8 cellular contexts compared by ENCODE assay signal in genomic region chr2:214808961-214809750, GRCh38. TPM values are rescaled to one million over a fixed set of nuclear protein-coding genes. Genes with fewer than 3 reads are reported as not detected.
DNase-seq lines count a peak whose midpoint lies in the region; ATAC-seq and TF ChIP-seq lines count a peak whose summit lies in the region.

Gene BARD1, minus strand, starts transcription at chr2:214809683. Its CDS starts 114 bp downstream, at chr2:214809569.

- H2AFZ ChIP-seq in PC-9 = peak within 1 kb of the TSS; percentile 99

- H3K79me2 ChIP-seq in PC-9 (ENCODE audit: low read depth) = peaks cover 48% of the 10 kb centered on the region

- CTCF ChIA-PET in CD8-positive, alpha-beta memory T cell (lab: Charles Lee) = no interaction called here
- CTCF ChIA-PET in PC-9 (lab: Charles Lee) = interaction anchor here (0.7 to 1.0 kb wide), 3 partner anchors 15 to 1122 kb away, joined by 3 to 8 read pairs (median 7); no protein-coding TSS in a partner anchor

- intact Hi-C loops in PC-9 (cut with micrococcal nuclease; ENCODE audit: unreplicated experiment) = loop anchor here (5.0 kb wide), 2 partner anchors 638 to 1657 kb away; partner anchors contain the start of gene IKZF2

- H3K9me2 ChIP-seq in PC-9 (ENCODE audit: insufficient read depth) = no peaks in the 10 kb centered on the region

- peak; percentile 38 for ATAC-seq in GM19395 (IDR thresholded peaks at IDR 0.05; ENCODE audit: unreplicated experiment)
- peak; percentile 19 for ATAC-seq in HG03520 (IDR thresholded peaks at IDR 0.05; ENCODE audit: unreplicated experiment)
- ATAC-seq in thoracic aorta (ENCODE audit: insufficient number of reproducible peaks, low FRiP score, low read depth) = no peak

- H3K27ac ChIP-seq in CD8-positive, alpha-beta memory T cell (ENCODE audit: low read depth, low read length) = peak within 1 kb of the TSS; percentile 77
- H3K27ac ChIP-seq in PC-9 = peak within 1 kb of the TSS; percentile 83
- H3K27ac ChIP-seq in thoracic aorta = peak within 1 kb of the TSS; percentile 85 to 96

- H3K4me1 Mint-ChIP-seq in CD8-positive, alpha-beta memory T cell = peaks cover 29 to 49% (median 44%) of the 10 kb centered on the region in 3 donors

- peaks cover 10% of the 10 kb centered on the region for H3K4me1 ChIP-seq in CD8-positive, alpha-beta memory T cell (ENCODE audit: insufficient read depth, low read length)
- H3K4me1 ChIP-seq in PC-9 (replicated peaks; ENCODE audit: insufficient read depth) = peaks cover 35% of the 10 kb centered on the region
- peaks cover 9 to 29% of the 10 kb centered on the region in 2 donors for H3K4me1 ChIP-seq in thoracic aorta (ENCODE audit: control insufficient read depth in 1 of 2, low read depth in 2 of 2)

- peak within 1 kb of the TSS; percentile 86 to 97 (median 93) for H3K27ac Mint-ChIP-seq in CD8-positive, alpha-beta memory T cell

- no peaks in the 10 kb centered on the region for H3K9me3 ChIP-seq in CD8-positive, alpha-beta memory T cell (ENCODE audit: low read length)
- H3K9me3 ChIP-seq in PC-9 (ENCODE audit: insufficient read depth, low read depth) (no peaks in the 10 kb centered on the region), thoracic aorta (no peaks in the 10 kb centered on the region)

- no peaks in the 10 kb centered on the region for H3K36me3 ChIP-seq in CD8-positive, alpha-beta memory T cell (ENCODE audit: insufficient read depth, low read length)
- H3K36me3 ChIP-seq in PC-9 (ENCODE audit: low read depth) (no peaks in the 10 kb centered on the region), thoracic aorta (no peaks in the 10 kb centered on the region)

- no peaks in the 10 kb centered on the region for H3K9me3 Mint-ChIP-seq in CD8-positive, alpha-beta memory T cell

- peaks cover 11% of the 10 kb centered on the region for H3F3A ChIP-seq in PC-9 (ENCODE audit: insufficient read depth, low read depth)

- peak within 1 kb of the TSS; percentile 38 for H3K4me3 ChIP-seq in CD8-positive, alpha-beta memory T cell (ENCODE audit: low read length)
- H3K4me3 ChIP-seq in PC-9 (peak within 1 kb of the TSS; percentile 75), foreskin fibroblast (ENCODE audit: low read depth in 1 of 2, low read length in 2 of 2) (peak within 1 kb of the TSS; percentile 76 to 90), thoracic aorta (peak within 1 kb of the TSS; percentile 98)

- H3K36me3 Mint-ChIP-seq in CD8-positive, alpha-beta memory T cell = peaks cover 0 to 13% (median 0%) of the 10 kb centered on the region in 3 donors

- H4K20me1 ChIP-seq in PC-9 (ENCODE audit: insufficient read depth) = no peaks in the 10 kb centered on the region

- DNase-seq in CD8-positive, alpha-beta memory T cell = peak; percentile 42 to 76 (median 69)
- peak; percentile 45 to 60 for DNase-seq in PC-9
- DNase-seq in activated gamma-delta T cell treated with Interleukin-2 at 50 U/mL for 16 hours = peak; percentile 49
- peak; percentile 48 to 80 for DNase-seq in foreskin fibroblast
- peak in 39 of 56 donors; percentile 7 to 91 (median 36) for DNase-seq in nucleus accumbens (lab: John Stamatoyannopoulos, UW)
- no peak for DNase-seq in thoracic aorta (ENCODE audit: low spot score)

- POLR2A ChIA-PET in CD8-positive, alpha-beta memory T cell (lab: Charles Lee) = interaction anchor here (1.0 kb wide), 1 partner anchor 1525 kb away, joined by 3 read pairs; no protein-coding TSS in a partner anchor
- POLR2A ChIA-PET in PC-9 (lab: Charles Lee; ENCODE audit: unreplicated experiment) = interaction anchor here (0.6 kb wide), 3 partner anchors 204 to 1856 kb away, joined by 4 to 11 read pairs (median 5); no protein-coding TSS in a partner anchor

- BruUV-seq in PC-9 (replicated peaks; lab: Mats Ljungman, UMichigan) = TSS peak; percentile 30

- H3K4me2 ChIP-seq in PC-9 = peak within 1 kb of the TSS; percentile 96

- peaks cover 2 to 3% of the 10 kb centered on the region in 2 donors for H3K27me3 Mint-ChIP-seq in CD8-positive, alpha-beta memory T cell

- peak within 1 kb of the TSS; percentile 89 to 96 (median 95) for H3K4me3 Mint-ChIP-seq in CD8-positive, alpha-beta memory T cell

- no peaks in the 10 kb centered on the region for H3K27me3 ChIP-seq in CD8-positive, alpha-beta memory T cell (ENCODE audit: insufficient read depth, low read length, poor library complexity, severe bottlenecking)
- H3K27me3 ChIP-seq in PC-9 (ENCODE audit: insufficient read depth, low read depth) (no peaks in the 10 kb centered on the region), thoracic aorta (replicated peaks; ENCODE audit: insufficient read depth) (no peaks in the 10 kb centered on the region)

- TF ChIP-seq CTCF in PC-9 (conservative IDR thresholded peaks at IDR 0.05) (no peak), foreskin fibroblast (IDR thresholded peaks at IDR 0.05; ENCODE audit: low read depth, low read length) (no peak), thoracic aorta (IDR thresholded peaks at IDR 0.05) (peak; percentile 10)

RNA-seq across cellular contexts. Expression of gene BARD1, which starts in this region (rescaled TPM):
- total RNA-seq in CD8-positive, alpha-beta memory T cell = 10 to 100 TPM; 18.3 to 20.0 TPM
- 7.2 TPM for polyA plus RNA-seq in CD8-positive, alpha-beta memory T cell
- total RNA-seq in PC-9 (2021) (29.1 and 42.0 TPM in 2 replicates), thoracic aorta (10 to 100 TPM; 15.4 to 25.5 TPM)

Comparison
In these comparisons a context has a peak if more than half of its experiments do, and no peak if none do; other contexts are left out.
1. H3K4me3 ChIP-seq: peak in every context shown above with its lines; median percentile 98 in thoracic aorta; 83 in foreskin fibroblast; 75 in PC-9; 38 in CD8-positive, alpha-beta memory T cell.